Comparison of ENCODE assay signal across 9 cellular contexts in genomic region chr15:92915766-92916435, GRCh38. TPM values are rescaled to one million over a fixed set of nuclear protein-coding genes. Genes with fewer than 3 reads are reported as not detected.
DNase-seq lines count a peak whose midpoint lies in the region; ATAC-seq and TF ChIP-seq lines count a peak whose summit lies in the region.
"Had no signal": no experiment of that assay in that cellular context is flagged by ENCODE, and none has a peak within 500 bp of the region (broad histone marks: within the 10 kb centered on the region; RNA-seq: fewer than 3 reads in every experiment).

No MANE protein-coding gene starts in this region.

- no peaks in the 10 kb centered on the region for H3K9me3 Mint-ChIP-seq in activated CD8-positive, alpha-beta T cell treated with anti-CD3 and anti-CD28 coated beads for 36 hours
- no peaks in the 10 kb centered on the region for H3K9me3 Mint-ChIP-seq in immature natural killer cell
- peaks cover 3 to 11% of the 10 kb centered on the region in 2 donors for H3K9me3 Mint-ChIP-seq in stimulated activated naive B cell treated with anti-CD40 and anti-IgM and Interleukin-4, amounts not matched to agents 10 μg/mL and 1 μg/mL and 100 μg/mL, for 72 hours

- peaks cover 75% of the 10 kb centered on the region for H3K4me1 Mint-ChIP-seq in activated CD8-positive, alpha-beta T cell treated with anti-CD3 and anti-CD28 coated beads for 36 hours (ENCODE audit: low read depth)
- H3K4me1 Mint-ChIP-seq in immature natural killer cell = peaks cover 79 to 90% of the 10 kb centered on the region in 2 donors
- H3K4me1 Mint-ChIP-seq in stimulated activated naive B cell treated with anti-CD40 and anti-IgM and Interleukin-4, amounts not matched to agents 10 μg/mL and 1 μg/mL and 100 μg/mL, for 72 hours = peaks cover 58 to 88% of the 10 kb centered on the region in 2 donors

- peaks cover 0 to 3% of the 10 kb centered on the region in 2 experiments; a peak in 2 of 3 replicates for H3K36me3 ChIP-seq in HEK293 (ENCODE audit: control insufficient read depth in 2 of 2, insufficient read depth in 1 of 2, low read length in 2 of 2)

- intact Hi-C loops in activated CD8-positive, alpha-beta T cell treated with anti-CD3 and anti-CD28 coated beads for 36 hours (cut with micrococcal nuclease) = loop anchor here (5.0 kb wide), 1 partner anchor 34 kb away; no protein-coding TSS in a partner anchor

- POLR2A ChIA-PET in HEK293 (lab: Yijun Ruan, JAX) = interaction anchor here (0.6 to 5.0 kb wide), 8 partner anchors 8 to 115 kb away, joined by 3 to 18 read pairs (median 4); partner anchors contain the start of gene CHD2
- POLR2A ChIA-PET in activated CD8-positive, alpha-beta T cell treated with anti-CD3 and anti-CD28 coated beads for 36 hours (lab: Charles Lee) = interaction anchor here (0.7 to 7.8 kb wide), 11 partner anchors 11 to 112 kb away, joined by 3 to 122 read pairs (median 4); partner anchors contain the start of gene CHD2

- H3K4me3 Mint-ChIP-seq in activated CD8-positive, alpha-beta T cell treated with anti-CD3 and anti-CD28 coated beads for 36 hours = peak overlapping the region; percentile 89
- peak overlapping the region; percentile 28 to 95 (median 82) for H3K4me3 Mint-ChIP-seq in immature natural killer cell
- peak overlapping the region in 1 of 2 donors; percentile 12 for H3K4me3 Mint-ChIP-seq in stimulated activated naive B cell treated with anti-CD40 and anti-IgM and Interleukin-4, amounts not matched to agents 10 μg/mL and 1 μg/mL and 100 μg/mL, for 72 hours

- H3K27ac Mint-ChIP-seq in activated CD8-positive, alpha-beta T cell treated with anti-CD3 and anti-CD28 coated beads for 36 hours = peak overlapping the region; percentile 100
- H3K27ac Mint-ChIP-seq in immature natural killer cell = peak overlapping the region; percentile 84 to 98 (median 94)
- peak overlapping the region; percentile 7 for H3K27ac Mint-ChIP-seq in stimulated activated naive B cell treated with anti-CD40 and anti-IgM and Interleukin-4, amounts not matched to agents 10 μg/mL and 1 μg/mL and 100 μg/mL, for 72 hours

- no peaks in the 10 kb centered on the region for H3K27me3 Mint-ChIP-seq in activated CD8-positive, alpha-beta T cell treated with anti-CD3 and anti-CD28 coated beads for 36 hours
- H3K27me3 Mint-ChIP-seq in immature natural killer cell (ENCODE audit: low read depth in 3 of 3) = peaks cover 0 to 9% (median 7%) of the 10 kb centered on the region in 3 donors
- no peaks in the 10 kb centered on the region for H3K27me3 Mint-ChIP-seq in stimulated activated naive B cell treated with anti-CD40 and anti-IgM and Interleukin-4, amounts not matched to agents 10 μg/mL and 1 μg/mL and 100 μg/mL, for 72 hours

- H3K4me3 ChIP-seq in HEK293 (ENCODE audit: low read depth, low read length) = no peak overlapping the region

- CTCF ChIA-PET in HEK293 (lab: Yijun Ruan, JAX) = interaction anchor here (0.7 to 8.1 kb wide), 6 partner anchors 10 to 124 kb away, joined by 4 to 86 read pairs (median 35); partner anchors contain the start of gene CHD2
- CTCF ChIA-PET in activated CD8-positive, alpha-beta T cell treated with anti-CD3 and anti-CD28 coated beads for 36 hours (lab: Charles Lee) = interaction anchor here (0.6 to 6.2 kb wide), 10 partner anchors 8 to 119 kb away, joined by 3 to 55 read pairs (median 6); partner anchors contain the start of gene CHD2

- no peak for TF ChIP-seq CTCF in HEK293 (tag by site-specific recombination; IDR thresholded peaks at IDR 0.05)
- no peak for TF ChIP-seq CTCF in activated CD8-positive, alpha-beta T cell treated with anti-CD3 and anti-CD28 coated beads for 36 hours (IDR thresholded peaks at IDR 0.05)

- peak overlapping the region; percentile 4 for H3K27ac ChIP-seq in HEK293 (ENCODE audit: extremely low read depth, low read depth, low read length)

- peaks cover 33% of the 10 kb centered on the region for H3K4me1 ChIP-seq in HEK293 (ENCODE audit: control insufficient read depth, insufficient read depth, low read length)

- ATAC-seq in activated CD8-positive, alpha-beta T cell treated with anti-CD3 and anti-CD28 coated beads for 36 hours = no peak
- no peak for ATAC-seq in stimulated activated naive B cell treated with anti-CD40 and anti-IgM and Interleukin-4, amounts not matched to agents 10 μg/mL and 1 μg/mL and 100 μg/mL, for 72 hours (replicated peaks)
- no peak for ATAC-seq in HG02588 (IDR thresholded peaks at IDR 0.05; ENCODE audit: unreplicated experiment)
- ATAC-seq in GM21825 (IDR thresholded peaks at IDR 0.05; ENCODE audit: unreplicated experiment) = no peak

- no peaks in the 10 kb centered on the region for H3K9me3 ChIP-seq in HEK293 (ENCODE audit: control insufficient read depth, insufficient read depth, low read depth, low read length)

- no peak for DNase-seq in activated CD8-positive, alpha-beta T cell treated with anti-CD3 and anti-CD28 coated beads for 36 hours
- DNase-seq in immature natural killer cell = no peak
- no peak for DNase-seq in stimulated activated naive B cell treated with anti-CD40 and anti-IgM and Interleukin-4, amounts not matched to agents 10 μg/mL and 1 μg/mL and 100 μg/mL, for 72 hours
- no peak for DNase-seq in effector CD4-positive, alpha-beta T cell
- DNase-seq in NCI-H1930 (lab: John Stamatoyannopoulos, UW) = no peak
- DNase-seq: activated gamma-delta T cell treated with Interleukin-2 at 50 U/mL for 16 hours had no signal

- peaks cover 73% of the 10 kb centered on the region for H3K36me3 Mint-ChIP-seq in activated CD8-positive, alpha-beta T cell treated with anti-CD3 and anti-CD28 coated beads for 36 hours (ENCODE audit: low read depth)
- peaks cover 0 to 6% (median 5%) of the 10 kb centered on the region in 3 donors for H3K36me3 Mint-ChIP-seq in immature natural killer cell
- H3K36me3 Mint-ChIP-seq in stimulated activated naive B cell treated with anti-CD40 and anti-IgM and Interleukin-4, amounts not matched to agents 10 μg/mL and 1 μg/mL and 100 μg/mL, for 72 hours = peaks cover 59 to 70% of the 10 kb centered on the region in 2 donors

TF ChIP-seq in HEK293, 187 proteins besides CTCF, POLR2A, EP300 and RAD21:
- TF ChIP-seq ZNF777 (tag by site-specific recombination; IDR thresholded peaks at IDR 0.05; ENCODE audit: borderline replicate concordance) (no peak), IKZF3 (tag by site-specific recombination; IDR thresholded peaks at IDR 0.05) (0 out of 2 replicates have a peak, but pooled peaks have one; percentile 6)

RNA-seq across cellular contexts. Expression of gene CHD2, which starts 15.8 kb away (rescaled TPM):
- 100 to 1,000 TPM; 124 to 138 TPM for total RNA-seq in activated CD8-positive, alpha-beta T cell treated with anti-CD3 and anti-CD28 coated beads for 36 hours
- 10 to 100 TPM; 24.7 to 77.7 (median 36.9) TPM for polyA plus RNA-seq in immature natural killer cell

Comparison
In these comparisons a context has a peak if more than half of its experiments do, and no peak if none do; other contexts are left out.
1. H3K27ac Mint-ChIP-seq: peak in every context shown above with its lines; median percentile 100 in activated CD8-positive, alpha-beta T cell treated with anti-CD3 and anti-CD28 coated beads for 36 hours; 94 in immature natural killer cell; 7 in stimulated activated naive B cell treated with anti-CD40 and anti-IgM and Interleukin-4, amounts not matched to agents 10 μg/mL and 1 μg/mL and 100 μg/mL, for 72 hours.